In genomic region chr14:79419571-79420327, GRCh38 we compare ENCODE assay signal across 31 cellular contexts.
DNase-seq lines count a peak whose midpoint lies in the region; ATAC-seq, FAIRE-seq and TF ChIP-seq lines count a peak whose summit lies in the region.
"Had no signal": no experiment of that assay in that cellular context is flagged by ENCODE, and none has a peak within 500 bp of the region (broad histone marks: within the 10 kb centered on the region; RNA-seq: fewer than 3 reads in every experiment).

No MANE protein-coding gene starts in this region.

- CTCF ChIA-PET in IMR-90 (lab: Yijun Ruan, JAX): no interaction called here

- POLR2A ChIA-PET in IMR-90 (lab: Charles Lee; ENCODE audit: unreplicated experiment): no interaction called here

- no peaks in the 10 kb centered on the region for H3K36me3 ChIP-seq in IMR-90 (ENCODE audit: control insufficient read depth, insufficient read depth, low read length)
- H3K36me3 ChIP-seq: adrenal gland; BLaER1 treated with 17β-estradiol and CSF1 and Interleukin-3, amounts not matched to agents 10 nM and 100 nM; neural progenitor cell; Peyer's patch; thoracic aorta; uterus had no signal

- H3K4me2 ChIP-seq in IMR-90 (ENCODE audit: low read depth, low read length): no peak overlapping the region
- H3K4me2 ChIP-seq: BLaER1 treated with 17β-estradiol and CSF1 and Interleukin-3, amounts not matched to agents 10 nM and 100 nM; neural progenitor cell had no signal

- no peaks in the 10 kb centered on the region; the same call in 1 of the 2 replicates for H3K4me1 ChIP-seq in IMR-90 (ENCODE audit: control insufficient read depth, insufficient read depth, low read length)
- H3K4me1 ChIP-seq: adrenal gland; BLaER1 treated with 17β-estradiol and CSF1 and Interleukin-3, amounts not matched to agents 10 nM and 100 nM; neural progenitor cell; Peyer's patch; uterus had no signal

- no peaks in the 10 kb centered on the region for H3K9me1 ChIP-seq in IMR-90 (ENCODE audit: insufficient read depth, low read length)

- no peak overlapping the region for H3K9ac ChIP-seq in IMR-90 (ENCODE audit: low read depth, low read length)
- H3K9ac ChIP-seq: BLaER1 treated with 17β-estradiol and CSF1 and Interleukin-3, amounts not matched to agents 10 nM and 100 nM; GM23248; neural progenitor cell; parathyroid adenoma had no signal

- no peak overlapping the region for H4K91ac ChIP-seq in IMR-90 (ENCODE audit: insufficient read depth, low read depth, low read length)

- TF ChIP-seq CTCF in IMR-90 (conservative IDR thresholded peaks at IDR 0.05; ENCODE audit: low read depth, low read length): no peak
- no peak for TF ChIP-seq CTCF in neural crest cell (conservative IDR thresholded peaks at IDR 0.05)

- no peak for FAIRE-seq in GM12891 (lab: Jason Lieb, UNC)
- FAIRE-seq: endothelial cell of umbilical vein, G401.6 had no signal

- H4K5ac ChIP-seq in IMR-90 (ENCODE audit: low read depth, low read length): no peak overlapping the region

- no peak overlapping the region; the same call in 1 of the 2 replicates for H2BK120ac ChIP-seq in IMR-90 (ENCODE audit: low read depth, low read length)

- H3K36me3 Mint-ChIP-seq in neural crest cell (ENCODE audit: low read depth): no peaks in the 10 kb centered on the region
- H3K36me3 Mint-ChIP-seq: immature natural killer cell, neural progenitor cell had no signal

- TF ChIP-seq POLR2A in GM12891 (IDR thresholded peaks at IDR 0.05; ENCODE audit: low read depth, low read length) (no peak), IMR-90 (IDR thresholded peaks at IDR 0.05; ENCODE audit: low read depth, low read length) (no peak)

- H3K4me3 ChIP-seq in IMR-90 (ENCODE audit: insufficient read depth, low read depth, low read length): no peak overlapping the region
- H3K4me3 ChIP-seq: adrenal gland; BLaER1 treated with 17β-estradiol and CSF1 and Interleukin-3, amounts not matched to agents 10 nM and 100 nM; GM23248; neural progenitor cell; Peyer's patch; thoracic aorta; uterus had no signal

- peaks cover 3% of the 10 kb centered on the region for H3K9me3 Mint-ChIP-seq in neural crest cell
- H3K9me3 Mint-ChIP-seq: activated CD8-positive, alpha-beta T cell treated with anti-CD3 and anti-CD28 coated beads for 36 hours; activated T-helper 1 cell treated with anti-CD3 and anti-CD28 coated beads, Interleukin-12 subunit alpha, Interleukin-12 subunit beta, Interleukin-2, Interleukin-4 antibody, amounts not matched to agents 30 ng/mL and 10 ng/mL and 1 ng/mL, durations not matched to agents 14 hours and 24 hours and 36 hours had no signal

- H3K4me3 Mint-ChIP-seq in neural crest cell: no peak overlapping the region
- H3K4me3 Mint-ChIP-seq: activated CD4-positive, alpha-beta T cell treated with anti-CD3 and anti-CD28 coated beads for 36 hours; activated CD8-positive, alpha-beta T cell treated with anti-CD3 and anti-CD28 coated beads for 36 hours; activated T-helper 1 cell treated with anti-CD3 and anti-CD28 coated beads, Interleukin-12 subunit alpha, Interleukin-12 subunit beta, Interleukin-2, Interleukin-4 antibody, amounts not matched to agents 30 ng/mL and 10 ng/mL and 1 ng/mL, durations not matched to agents 14 hours and 24 hours and 36 hours; brain; immature natural killer cell; neural progenitor cell; stimulated activated naive CD8-positive, alpha-beta T cell treated with anti-CD3 and anti-CD28 coated beads, Interleukin-15, amount 100 ng/mL, for 72 hours had no signal

- H2AK9ac ChIP-seq in IMR-90 (replicated peaks; ENCODE audit: low read depth, low read length, poor library complexity): no peak overlapping the region

- peaks cover 16% of the 10 kb centered on the region for H3K4me1 Mint-ChIP-seq in neural crest cell
- H3K4me1 Mint-ChIP-seq: activated CD4-positive, alpha-beta T cell treated with anti-CD3 and anti-CD28 coated beads for 36 hours; immature natural killer cell; neural progenitor cell; stimulated activated naive CD8-positive, alpha-beta T cell treated with anti-CD3 and anti-CD28 coated beads, Interleukin-15, amount 100 ng/mL, for 72 hours had no signal

- H3K79me1 ChIP-seq in IMR-90 (ENCODE audit: low read depth in 1 of 2, low read length in 2 of 2): no peaks in the 10 kb centered on the region; a peak in 1 of 4 replicates

- no peak overlapping the region for H2AFZ ChIP-seq in IMR-90 (replicated peaks; ENCODE audit: low read length, poor library complexity)
- H2AFZ ChIP-seq: GM23248, neural progenitor cell, parathyroid adenoma had no signal

- no peak overlapping the region for H2BK20ac ChIP-seq in IMR-90 (ENCODE audit: low read depth, low read length)

- H3K27ac ChIP-seq in IMR-90 (ENCODE audit: insufficient read depth, low read length): no peak overlapping the region
- H3K27ac ChIP-seq: adrenal gland; BLaER1 treated with 17β-estradiol and CSF1 and Interleukin-3, amounts not matched to agents 10 nM and 100 nM; GM23248; neural progenitor cell; parathyroid adenoma; Peyer's patch; thoracic aorta; uterus; VCaP had no signal

- no peak overlapping the region for H2BK15ac ChIP-seq in IMR-90 (ENCODE audit: low read depth, low read length)

- H2BK5ac ChIP-seq in IMR-90 (ENCODE audit: low read depth, low read length, poor library complexity, severe bottlenecking): no peak overlapping the region

- DNase-seq in GM12891 (ENCODE audit: insufficient read length, low spot score) (no peak), IMR-90 (peak; percentile 23), cerebellar cortex (ENCODE audit: low spot score) (peak; percentile 78), neural crest cell (ENCODE audit: low read depth, low spot score) (no peak), kidney glomerular epithelial cell (lab: John Stamatoyannopoulos, UW) (no peak), GDM1 (lab: John Stamatoyannopoulos, UW) (no peak)
- DNase-seq: activated CD4-positive, alpha-beta T cell treated with anti-CD3 and anti-CD28 coated beads for 36 hours; activated CD8-positive, alpha-beta memory T cell treated with anti-CD3 and anti-CD28 coated beads, Interleukin-2, amount 50 U/mL, for 48 hours; activated CD8-positive, alpha-beta T cell treated with anti-CD3 and anti-CD28 coated beads for 36 hours; activated naive CD4-positive, alpha-beta T cell treated with Interleukin-2 at 50 U/mL for 16 hours; adrenal gland; GM23248; immature natural killer cell; mesendoderm; NCI-H1092; NCI-H1694 treated with DMSO at 0.1 percent for 48 hours; NCI-H526 treated with DMSO at 0.1 percent for 48 hours; Peyer's patch; SHP77; stimulated activated naive CD8-positive, alpha-beta T cell treated with anti-CD3 and anti-CD28 coated beads, Interleukin-15, amount 100 ng/mL, for 72 hours; uterus had no signal

- in situ Hi-C loops in IMR-90 (cut with MboI; ENCODE audit: low sequenced_read_pairs): no loop called here

- no peak overlapping the region for H3K4ac ChIP-seq in IMR-90 (ENCODE audit: low read depth, low read length)

- intact Hi-C loops in IMR-90 (cut with micrococcal nuclease): no loop called here

- no peak overlapping the region for H3K56ac ChIP-seq in IMR-90 (ENCODE audit: extremely low read depth, insufficient read depth, low read length)

- no peak overlapping the region for H3K14ac ChIP-seq in IMR-90 (replicated peaks; ENCODE audit: low read depth, low read length)

- no TSS peak for BruUV-seq in IMR-90 (replicated peaks; lab: Mats Ljungman, UMichigan)

- peak overlapping the region; percentile 48; the same call in 1 of the 2 replicates for H3K18ac ChIP-seq in IMR-90 (ENCODE audit: low read depth, low read length)

- H3K27me3 ChIP-seq in IMR-90 (ENCODE audit: control insufficient read depth, insufficient read depth, low read length): no peaks in the 10 kb centered on the region
- H3K27me3 ChIP-seq: adrenal gland; BLaER1 treated with 17β-estradiol and CSF1 and Interleukin-3, amounts not matched to agents 10 nM and 100 nM; neural progenitor cell; Peyer's patch; uterus had no signal

- no peak for TF ChIP-seq RAD21 in IMR-90 (IDR thresholded peaks at IDR 0.05; ENCODE audit: low read length)

- no peak overlapping the region for H4K8ac ChIP-seq in IMR-90 (ENCODE audit: low read depth in 2 of 2, low read length in 2 of 2)

- no peaks in the 10 kb centered on the region for H3K27me3 Mint-ChIP-seq in neural crest cell (ENCODE audit: low read depth)
- H3K27me3 Mint-ChIP-seq: activated CD4-positive, alpha-beta T cell treated with anti-CD3 and anti-CD28 coated beads for 36 hours; activated CD8-positive, alpha-beta T cell treated with anti-CD3 and anti-CD28 coated beads for 36 hours; brain; stimulated activated naive CD8-positive, alpha-beta T cell treated with anti-CD3 and anti-CD28 coated beads, Interleukin-15, amount 100 ng/mL, for 72 hours had no signal

- H3K23ac ChIP-seq in IMR-90 (ENCODE audit: low read depth, low read length): no peak overlapping the region

- ATAC-seq in IMR-90 (ENCODE audit: low read depth) (no peak), HG03565 (IDR thresholded peaks at IDR 0.05; ENCODE audit: unreplicated experiment) (no peak)
- ATAC-seq: activated CD4-positive, alpha-beta T cell treated with anti-CD3 and anti-CD28 coated beads for 36 hours; activated CD8-positive, alpha-beta T cell treated with anti-CD3 and anti-CD28 coated beads for 36 hours; stimulated activated naive CD8-positive, alpha-beta T cell treated with anti-CD3 and anti-CD28 coated beads, Interleukin-15, amount 100 ng/mL, for 72 hours had no signal

- H4K20me1 ChIP-seq in IMR-90 (ENCODE audit: insufficient read depth, low read length): no peaks in the 10 kb centered on the region
- H4K20me1 ChIP-seq: BLaER1 treated with 17β-estradiol and CSF1 and Interleukin-3, amounts not matched to agents 10 nM and 100 nM had no signal

- H2AK5ac ChIP-seq in IMR-90 (ENCODE audit: low read depth, low read length): 0 out of 2 replicates have a peak overlapping the region, but pooled peaks have one; percentile 15

- dilution Hi-C loops in IMR-90 (cut with HindIII; ENCODE audit: low sequenced_read_pairs, unreplicated experiment): no loop called here

- WGBS in IMR-90 (ENCODE audit: extremely low coverage in 2 of 2, insufficient read length in 1 of 2), 2 experiments: no CpG with 5 or more reads among the region's 1 CpG

- no peaks in the 10 kb centered on the region for H3K9me3 ChIP-seq in IMR-90 (ENCODE audit: control insufficient read depth, insufficient read depth, low read length)
- H3K9me3 ChIP-seq: adrenal gland; BLaER1 treated with 17β-estradiol and CSF1 and Interleukin-3, amounts not matched to agents 10 nM and 100 nM; Peyer's patch; thoracic aorta; uterus had no signal

- peak overlapping the region; percentile 30 for H3K27ac Mint-ChIP-seq in neural crest cell (ENCODE audit: unreplicated experiment)
- H3K27ac Mint-ChIP-seq: activated CD4-positive, alpha-beta T cell treated with anti-CD3 and anti-CD28 coated beads for 36 hours; activated CD8-positive, alpha-beta T cell treated with anti-CD3 and anti-CD28 coated beads for 36 hours; activated T-helper 1 cell treated with anti-CD3 and anti-CD28 coated beads, Interleukin-12 subunit alpha, Interleukin-12 subunit beta, Interleukin-2, Interleukin-4 antibody, amounts not matched to agents 30 ng/mL and 10 ng/mL and 1 ng/mL, durations not matched to agents 14 hours and 24 hours and 36 hours; brain; neural progenitor cell; stimulated activated naive CD8-positive, alpha-beta T cell treated with anti-CD3 and anti-CD28 coated beads, Interleukin-15, amount 100 ng/mL, for 72 hours had no signal

TF ChIP-seq in GM12891, 5 proteins besides CTCF, POLR2A, EP300 and RAD21 (continues in another document):
- no peak for TF ChIP-seq PAX5 (IDR thresholded peaks at IDR 0.05; ENCODE audit: insufficient read depth, low read length, severe bottlenecking)

Comparison
In these comparisons a context has a peak if more than half of its experiments do, and no peak if none do; other contexts are left out.
1. DNase-seq: peak in IMR-90 (single experiment) and cerebellar cortex (single experiment); none in GM12891 (single experiment), neural crest cell (single experiment), kidney glomerular epithelial cell (single experiment) and GDM1 (single experiment).